In the genomic region with DNA sequence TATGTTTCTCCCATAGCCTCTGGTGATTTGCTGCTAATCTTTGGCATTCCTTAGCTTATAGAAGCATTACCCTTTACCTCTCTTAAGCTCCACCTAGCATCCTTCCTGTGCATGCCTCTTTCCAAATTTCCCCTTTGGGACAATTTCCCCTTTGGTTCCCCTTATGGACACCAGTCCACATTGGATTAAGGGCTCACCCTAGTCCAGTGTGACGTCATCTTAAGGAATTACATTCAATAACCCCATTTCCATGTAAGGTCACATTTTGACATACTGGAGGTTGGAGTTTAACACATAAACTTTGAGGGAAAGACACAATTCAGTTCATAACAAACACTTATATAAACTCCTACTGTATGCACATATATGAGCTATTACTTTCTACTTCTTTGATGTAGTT, we compare ENCODE assay signal across 36 cellular contexts.
"Had no signal": no experiment of that assay in that cellular context is flagged by ENCODE, and none has a peak within 500 bp of the region (broad histone marks: within the 10 kb centered on the region; RNA-seq: fewer than 3 reads in every experiment).

No MANE protein-coding gene starts in this region.

- H3K4me3 ChIP-seq: MG63 had no signal

- H3K27me3 ChIP-seq: MG63 had no signal

- H3K36me3 ChIP-seq: MG63 had no signal

- DNase-seq: Karpas-422, Kasumi-1, MG63, MM.1S, MV-4-11, NCI-H1048, NCI-H1092, NCI-H1092 treated with DMSO at 0.1 percent for 48 hours, NCI-H1105, NCI-H1105 treated with DMSO at 0.1 percent for 48 hours, NCI-H1417, NCI-H1417 treated with DMSO at 0.1 percent for 48 hours, NCI-H1436, NCI-H1436 treated with DMSO at 0.1 percent for 48 hours, NCI-H146, NCI-H1694, NCI-H1694 treated with DMSO at 0.1 percent for 48 hours, NCI-H187, NCI-H187 treated with DMSO at 0.1 percent for 48 hours, NCI-H1930, NCI-H2029, NCI-H2029 treated with DMSO at 0.1 percent for 48 hours, NCI-H2081, NCI-H2081 treated with DMSO at 0.1 percent for 48 hours, NCI-H2107, NCI-H2171, NCI-H2171 treated with DMSO at 0.1 percent for 48 hours, NCI-H2227 treated with DMSO at 0.1 percent for 48 hours, NCI-H226, NCI-H345, NCI-H446, NCI-H446 treated with DMSO at 0.1 percent for 48 hours, NCI-H510A, NCI-H510A treated with DMSO at 0.1 percent for 48 hours, NCI-H524, NCI-H524 treated with DMSO at 0.1 percent for 48 hours had no signal

- H3K9me3 ChIP-seq: MG63 had no signal
